Comparison of ENCODE assay signal across 1 cellular context in genomic region chr15:74630284-74631086, GRCh38.
TF ChIP-seq lines count a peak whose summit lies in the region.

No MANE protein-coding gene starts in this region.

TF ChIP-seq in K562, 482 proteins besides CTCF, POLR2A, EP300 and RAD21 (continued from another document):
- no peak for TF ChIP-seq ZNF518B (CRISPR knock-in tag; IDR thresholded peaks at IDR 0.05)
- TF ChIP-seq POLR2AphosphoS5 (IDR thresholded peaks at IDR 0.05; ENCODE audit: control insufficient read depth, insufficient read depth, low read depth, low read length): peak; percentile 15; the same call in 1 of the 2 replicates
- peak; percentile 54 for TF ChIP-seq SUPT5H (IDR thresholded peaks at IDR 0.05)
- TF ChIP-seq POLR2AphosphoS2 (IDR thresholded peaks at IDR 0.05; ENCODE audit: low read length): peak; percentile 82
- TF ChIP-seq POLR2B (IDR thresholded peaks at IDR 0.05; ENCODE audit: low read depth, partially characterized antibody): peak; percentile 35
- TF ChIP-seq MAFK (IDR thresholded peaks at IDR 0.05; ENCODE audit: low read length): no peak
- no peak for TF ChIP-seq ARID1B (IDR thresholded peaks at IDR 0.05)
- TF ChIP-seq POLR2G (IDR thresholded peaks at IDR 0.05; ENCODE audit: low read depth, low read length): 0 out of 2 replicates have a peak, but pooled peaks have one; percentile 26
- no peak for TF ChIP-seq BCOR (IDR thresholded peaks at IDR 0.05)
- TF ChIP-seq BACH1 (tag; IDR thresholded peaks at IDR 0.05): no peak
